ENCODE assay signal across 8 cellular contexts in the genomic region with DNA sequence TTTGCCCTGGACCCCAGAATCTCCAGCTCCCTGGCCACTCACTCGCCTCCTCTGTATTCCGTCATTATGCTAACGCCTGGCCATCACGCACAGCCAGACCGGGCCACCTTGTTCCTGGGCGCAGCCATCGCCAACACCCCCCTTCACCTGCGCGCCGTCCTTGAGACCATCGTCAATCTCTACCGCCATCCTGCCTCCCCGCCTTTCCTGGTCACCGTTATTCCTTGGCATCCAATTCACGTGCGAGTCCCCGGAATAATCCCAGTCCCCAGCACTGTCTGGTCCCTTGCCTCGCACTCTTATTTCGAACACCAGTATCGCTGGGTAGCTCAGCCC. TPM values are rescaled to one million over a fixed set of nuclear protein-coding genes. Genes with fewer than 3 reads are reported as not detected.
DNase-seq lines count a peak whose midpoint lies in the region; ATAC-seq and TF ChIP-seq lines count a peak whose summit lies in the region.

No MANE protein-coding gene starts in this region.

- peak overlapping the region; percentile 97 for H3K9ac ChIP-seq in mesenchymal stem cell (ENCODE audit: low read length)

- peak overlapping the region in 1 of 2 experiments; percentile 6 for H3K23ac ChIP-seq in mesenchymal stem cell (ENCODE audit: low read length in 2 of 2)

- no peak overlapping the region for H2AK5ac ChIP-seq in mesenchymal stem cell (ENCODE audit: low read length, severe bottlenecking)

- no peak for TF ChIP-seq CTCF in GM12875 (IDR thresholded peaks at IDR 0.05; ENCODE audit: borderline replicate concordance, insufficient read depth, low read depth, low read length)
- no peak for TF ChIP-seq CTCF in LNCaP clone FGC (IDR thresholded peaks at IDR 0.05; ENCODE audit: control insufficient read depth, extremely low read depth, insufficient read depth)
- no peak for TF ChIP-seq CTCF in choroid plexus epithelial cell (conservative IDR thresholded peaks at IDR 0.05; ENCODE audit: low read depth, low read length)
- no peak for TF ChIP-seq CTCF in vagina (IDR thresholded peaks at IDR 0.05)

- no peak for ATAC-seq in GM21737 (IDR thresholded peaks at IDR 0.05; ENCODE audit: unreplicated experiment)

- DNase-seq in LNCaP clone FGC (ENCODE audit: low read depth) (no peak), choroid plexus epithelial cell (ENCODE audit: low read depth) (no peak), mesenchymal stem cell (no peak), vagina (ENCODE audit: extremely low spot score in 2 of 2) (no peak), RKO (ENCODE audit: low spot score) (no peak), EL (no peak)

- peaks cover 25% of the 10 kb centered on the region for H3K4me1 ChIP-seq in mesenchymal stem cell (ENCODE audit: control insufficient read depth, insufficient read depth, low read depth, low read length)
- H3K4me1 ChIP-seq in vagina = peaks cover 17% of the 10 kb centered on the region

- H2BK120ac ChIP-seq in mesenchymal stem cell (ENCODE audit: low read depth, low read length) = no peak overlapping the region

- H3K4ac ChIP-seq in mesenchymal stem cell (ENCODE audit: low read depth in 1 of 2, low read length in 2 of 2) = peak overlapping the region; percentile 5 to 29

- H3K27ac ChIP-seq in mesenchymal stem cell (ENCODE audit: low read length, poor library complexity, severe bottlenecking) = peak overlapping the region; percentile 63
- H3K27ac ChIP-seq in vagina = peak overlapping the region; percentile 73

- H2AFZ ChIP-seq in mesenchymal stem cell (ENCODE audit: low read depth, low read length) = peak overlapping the region; percentile 97

- H2BK12ac ChIP-seq in mesenchymal stem cell (ENCODE audit: low read length in 2 of 2) = peak overlapping the region in 1 of 2 experiments; percentile 15

- no peak overlapping the region for H2BK5ac ChIP-seq in mesenchymal stem cell (ENCODE audit: low read depth, low read length, poor library complexity, severe bottlenecking)

- H3K36me3 ChIP-seq in mesenchymal stem cell (ENCODE audit: control insufficient read depth in 1 of 2, insufficient read depth in 2 of 2, low read depth in 1 of 2, low read length in 2 of 2) = peaks cover 21 to 27% of the 10 kb centered on the region in 2 experiments
- peaks cover 0 to 7% of the 10 kb centered on the region in 2 donors for H3K36me3 ChIP-seq in vagina

- no peaks in the 10 kb centered on the region for H3K27me3 ChIP-seq in mesenchymal stem cell (ENCODE audit: control insufficient read depth in 1 of 2, insufficient read depth in 1 of 2, low read length in 2 of 2)
- no peaks in the 10 kb centered on the region for H3K27me3 ChIP-seq in vagina

- WGBS in mesenchymal stem cell = under 1% methylated on average over 20 of the region's 20 CpGs

- peak overlapping the region in 1 of 2 experiments; percentile 54 for H3K18ac ChIP-seq in mesenchymal stem cell (ENCODE audit: low read depth in 1 of 2, low read length in 2 of 2)

- peak overlapping the region; percentile 68 for H3K4me2 ChIP-seq in mesenchymal stem cell (ENCODE audit: low read length, poor library complexity, severe bottlenecking)

- peak overlapping the region; percentile 81 for H4K8ac ChIP-seq in mesenchymal stem cell (ENCODE audit: low read length)

- H3K4me3 ChIP-seq in GM12875 (ENCODE audit: low read depth, low read length) (peak overlapping the region; percentile 65), LNCaP clone FGC (ENCODE audit: low read depth, low read length) (peak overlapping the region; percentile 99), choroid plexus epithelial cell (ENCODE audit: low read depth, low read length) (peak overlapping the region; percentile 95), mesenchymal stem cell (ENCODE audit: insufficient read depth in 1 of 2, low read depth in 1 of 2, low read length in 2 of 2) (peak overlapping the region; percentile 92 to 100), vagina (peak overlapping the region; percentile 80 to 94)

- H2BK15ac ChIP-seq in mesenchymal stem cell (ENCODE audit: low read depth, poor library complexity, severe bottlenecking) = no peak overlapping the region

- intact Hi-C loops in vagina (cut with DNase I) = no loop called here

- H3K14ac ChIP-seq in mesenchymal stem cell (ENCODE audit: low read length in 2 of 2) = peak overlapping the region in 1 of 2 experiments; percentile 98

- TF ChIP-seq POLR2A in vagina (IDR thresholded peaks at IDR 0.05) = no peak

- H3K79me1 ChIP-seq in mesenchymal stem cell (replicated peaks; ENCODE audit: low read length, poor library complexity, severe bottlenecking) = peaks cover 9% of the 10 kb centered on the region

- H3K9me3 ChIP-seq in mesenchymal stem cell (ENCODE audit: control insufficient read depth, low read length) (no peaks in the 10 kb centered on the region), vagina (no peaks in the 10 kb centered on the region)

- peak overlapping the region; percentile 82 for H4K91ac ChIP-seq in mesenchymal stem cell (ENCODE audit: low read length)

RNA-seq across cellular contexts. Expression of a gene that starts 0.5 kb away (rescaled TPM):
- 237 TPM for polyA plus RNA-seq in mesenchymal stem cell (2013, experiment 1 of 2)
- 255 TPM for polyA plus RNA-seq in mesenchymal stem cell (2013, experiment 2 of 2)
- 123 TPM for total RNA-seq in vagina

RNA-seq across cellular contexts. Expression of a gene that starts 5.3 kb away (rescaled TPM):
- polyA plus RNA-seq in mesenchymal stem cell (2013, experiment 1 of 2) = 2.1 TPM
- polyA plus RNA-seq in mesenchymal stem cell (2013, experiment 2 of 2) = 2.1 TPM
- total RNA-seq in vagina = 2.0 TPM

RNA-seq across cellular contexts. Expression of a gene that starts 14.1 kb away (rescaled TPM):
- polyA plus RNA-seq in mesenchymal stem cell (2013, experiment 1 of 2) = 43.8 TPM
- polyA plus RNA-seq in mesenchymal stem cell (2013, experiment 2 of 2) = 43.8 TPM
- 48.9 TPM for total RNA-seq in vagina

RNA-seq across cellular contexts. Expression of a gene that starts 19.8 kb away (rescaled TPM):
- polyA plus RNA-seq in mesenchymal stem cell (2013, experiment 1 of 2) = 6.5 TPM
- 5.2 TPM for polyA plus RNA-seq in mesenchymal stem cell (2013, experiment 2 of 2)
- 10.6 TPM for total RNA-seq in vagina

RNA-seq across cellular contexts. Expression of a gene that starts 20.0 kb away (rescaled TPM):
- 11.3 TPM for polyA plus RNA-seq in mesenchymal stem cell (2013, experiment 1 of 2)
- polyA plus RNA-seq in mesenchymal stem cell (2013, experiment 2 of 2) = 12.2 TPM
- total RNA-seq in vagina = 5.4 TPM
